ENCODE assay signal across 9 cellular contexts in genomic region chr12:55585817-55586216, GRCh38. TPM values are rescaled to one million over a fixed set of nuclear protein-coding genes. Genes with fewer than 3 reads are reported as not detected.
"Had no signal": no experiment of that assay in that cellular context is flagged by ENCODE, and none has a peak within 500 bp of the region (broad histone marks: within the 10 kb centered on the region; RNA-seq: fewer than 3 reads in every experiment).

No MANE protein-coding gene starts in this region.

- DNase-seq: GDM1, GF-D8 had no signal

- ATAC-seq: GM12878 had no signal

- H3K4me3 ChIP-seq: GM12878 had no signal

- FAIRE-seq: G401.6, GM12878, GM12891, GM12892, GM18507, GM19239 had no signal

RNA-seq across cellular contexts. Expression of gene OR2AP1, which starts 13.5 kb away (rescaled TPM):
- total RNA-seq: G401, GM12878 had no signal
- polyA plus RNA-seq: GM12878 had no signal

RNA-seq across cellular contexts. Expression of gene OR6C4, which starts 36.4 kb away (rescaled TPM):
- total RNA-seq: G401, GM12878 had no signal
- polyA plus RNA-seq: GM12878 had no signal

RNA-seq across cellular contexts. Expression of gene OR10P1, which starts 50.9 kb away (rescaled TPM):
- total RNA-seq: G401, GM12878 had no signal
- polyA plus RNA-seq: GM12878 had no signal
